16 cellular contexts compared by ENCODE assay signal in the genomic region with DNA sequence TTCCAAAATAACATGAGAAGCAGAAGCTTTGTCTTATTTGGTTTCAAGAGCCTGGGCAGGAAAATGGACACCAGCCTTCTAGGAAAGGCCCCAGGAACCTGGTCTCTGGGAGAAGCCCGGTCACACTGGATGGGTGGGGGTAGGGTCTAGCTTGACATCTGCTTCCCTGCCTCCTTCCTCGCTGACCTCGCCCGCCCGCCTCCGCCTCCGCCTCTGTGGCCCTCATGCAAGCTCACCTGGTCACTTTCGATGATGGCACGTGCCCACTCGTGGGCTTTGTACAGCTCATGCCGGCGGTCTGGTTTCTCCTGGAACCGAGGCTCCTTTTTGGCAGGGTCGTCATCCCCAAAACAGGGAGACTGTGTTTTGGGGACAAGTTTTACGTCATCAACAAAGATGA.
DNase-seq lines count a peak whose midpoint lies in the region; ATAC-seq and TF ChIP-seq lines count a peak whose summit lies in the region.
"Had no signal": no experiment of that assay in that cellular context is flagged by ENCODE, and none has a peak within 500 bp of the region (broad histone marks: within the 10 kb centered on the region; RNA-seq: fewer than 3 reads in every experiment).

No MANE protein-coding gene starts in this region.

- H3K4me3 Mint-ChIP-seq in osteocyte (ENCODE audit: unreplicated experiment) (no peak overlapping the region), glutamatergic neuron (ENCODE audit: unreplicated experiment) (no peak overlapping the region)
- H3K4me3 Mint-ChIP-seq: CD4-positive, CD25-positive, alpha-beta regulatory T cell; CD8-positive, alpha-beta memory T cell; GM23338 had no signal

- TF ChIP-seq CTCF in hepatocyte (IDR thresholded peaks at IDR 0.05; ENCODE audit: poor library complexity) (no peak), osteocyte (IDR thresholded peaks at IDR 0.05) (no peak), glutamatergic neuron (IDR thresholded peaks at IDR 0.05; ENCODE audit: partially characterized antibody, unreplicated experiment) (no peak)

- no peak overlapping the region for H3K27ac Mint-ChIP-seq in osteocyte (ENCODE audit: unreplicated experiment)
- H3K27ac Mint-ChIP-seq in glutamatergic neuron (ENCODE audit: unreplicated experiment) = no peak overlapping the region
- H3K27ac Mint-ChIP-seq: CD4-positive, CD25-positive, alpha-beta regulatory T cell; CD8-positive, alpha-beta memory T cell; GM23338 had no signal

- H3K4me3 ChIP-seq in hepatocyte = no peak overlapping the region
- H3K4me3 ChIP-seq: GM23338 had no signal

- WGBS in hepatocyte (ENCODE audit: low lambda C conversion rate, missing lambda C conversion rate) = 95% methylated on average over 15 of the region's 15 CpGs

- H3K79me2 ChIP-seq in hepatocyte = no peaks in the 10 kb centered on the region

- H2AFZ ChIP-seq in hepatocyte = no peak overlapping the region
- H2AFZ ChIP-seq: GM23338 had no signal

- no peaks in the 10 kb centered on the region for H3K4me1 Mint-ChIP-seq in osteocyte (ENCODE audit: unreplicated experiment)
- H3K4me1 Mint-ChIP-seq in glutamatergic neuron (ENCODE audit: low read depth, unreplicated experiment) = peaks cover 9% of the 10 kb centered on the region
- H3K4me1 Mint-ChIP-seq: CD4-positive, CD25-positive, alpha-beta regulatory T cell; CD8-positive, alpha-beta memory T cell; GM23338 had no signal

- H3K36me3 Mint-ChIP-seq in osteocyte (ENCODE audit: unreplicated experiment) = peaks cover 30% of the 10 kb centered on the region
- H3K36me3 Mint-ChIP-seq in glutamatergic neuron (ENCODE audit: unreplicated experiment) = peaks cover 9% of the 10 kb centered on the region
- H3K36me3 Mint-ChIP-seq: CD4-positive, CD25-positive, alpha-beta regulatory T cell; CD8-positive, alpha-beta memory T cell had no signal

- H3K4me1 ChIP-seq in hepatocyte (ENCODE audit: insufficient read depth) = no peaks in the 10 kb centered on the region
- H3K4me1 ChIP-seq: BE2C had no signal

- H3K9me3 Mint-ChIP-seq in osteocyte (ENCODE audit: unreplicated experiment) (no peaks in the 10 kb centered on the region), glutamatergic neuron (ENCODE audit: unreplicated experiment) (no peaks in the 10 kb centered on the region)
- H3K9me3 Mint-ChIP-seq: CD8-positive, alpha-beta memory T cell; GM23338 had no signal

- no peaks in the 10 kb centered on the region for H3K9me2 ChIP-seq in hepatocyte (replicated peaks; ENCODE audit: insufficient read depth)

- H3K27me3 Mint-ChIP-seq in osteocyte (ENCODE audit: unreplicated experiment) (no peaks in the 10 kb centered on the region), glutamatergic neuron (ENCODE audit: unreplicated experiment) (peaks cover 2% of the 10 kb centered on the region)

- H3K4me2 ChIP-seq in hepatocyte = no peak overlapping the region
- H3K4me2 ChIP-seq: GM23338 had no signal

- ATAC-seq in HG02870 (IDR thresholded peaks at IDR 0.05; ENCODE audit: unreplicated experiment) = no peak
- ATAC-seq: GM23338 had no signal

- no peaks in the 10 kb centered on the region for H3K27me3 ChIP-seq in hepatocyte
- H3K27me3 ChIP-seq: BE2C had no signal

- no peaks in the 10 kb centered on the region for H3K9me3 ChIP-seq in hepatocyte (ENCODE audit: low read depth)
- H3K9me3 ChIP-seq: BE2C had no signal

- H3K27ac ChIP-seq in caudate nucleus (ENCODE audit: low read depth, low read length) (peak overlapping the region; percentile 93), hepatocyte (peak overlapping the region; percentile 53)

- peaks cover 2% of the 10 kb centered on the region for H4K20me1 ChIP-seq in hepatocyte (ENCODE audit: insufficient read depth, poor library complexity, severe bottlenecking)

- no peaks in the 10 kb centered on the region for H3K36me3 ChIP-seq in hepatocyte (replicated peaks; ENCODE audit: insufficient read depth, low read depth)

- DNase-seq in caudate nucleus (lab: John Stamatoyannopoulos, UW) (peak in 2 of 61 donors; percentile 60), hepatocyte (ENCODE audit: low spot score) (no peak), osteocyte (ENCODE audit: extremely low spot score, unreplicated experiment) (peak; percentile 65), iPS-NIHi7 (ENCODE audit: extremely low spot score) (no peak), SKM-1 (lab: John Stamatoyannopoulos, UW; ENCODE audit: unreplicated experiment) (no peak), glutamatergic neuron (no peak)
- DNase-seq: ACHN; BE2C; CD4-positive, CD25-positive, alpha-beta regulatory T cell; CD8-positive, alpha-beta memory T cell; COR-L47; GDM1; HCEC 1CT; IMR-90 had no signal
